25 cellular contexts compared by ENCODE assay signal in the genomic region with DNA sequence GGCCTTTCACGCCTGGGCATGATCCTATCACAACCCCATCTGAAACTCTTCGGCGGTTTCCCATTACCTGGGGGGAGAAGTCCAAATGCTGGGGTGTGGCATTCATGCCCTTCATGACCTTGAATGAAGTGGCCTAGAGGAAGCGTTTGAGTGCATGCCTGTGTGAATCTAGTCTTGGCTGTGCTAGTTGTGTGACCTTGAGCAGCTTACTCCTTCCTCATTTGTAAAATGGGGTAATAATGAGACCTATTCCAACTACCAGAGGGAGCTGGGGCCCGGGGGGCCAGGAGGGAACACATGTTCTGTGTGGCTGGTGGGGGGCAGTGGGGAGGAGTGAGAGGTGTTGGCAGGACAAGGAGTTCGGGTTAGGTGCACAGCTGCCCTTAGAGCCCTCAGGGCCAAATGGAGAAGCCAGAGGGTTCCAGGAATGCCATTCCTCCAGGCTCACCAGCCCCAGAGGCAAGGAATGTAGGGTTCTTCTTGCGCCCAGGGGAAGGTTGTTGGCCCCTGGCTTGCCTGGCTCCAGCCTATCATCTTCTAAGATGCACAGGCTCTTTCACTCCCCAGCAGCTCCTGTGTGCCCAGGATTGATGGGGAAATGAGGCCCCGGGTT. TPM values are rescaled to one million over a fixed set of nuclear protein-coding genes. Genes with fewer than 3 reads are reported as not detected.
"Had no signal": no experiment of that assay in that cellular context is flagged by ENCODE, and none has a peak within 500 bp of the region (broad histone marks: within the 10 kb centered on the region; RNA-seq: fewer than 3 reads in every experiment).

No MANE protein-coding gene starts in this region.

- DNase-seq: activated B cell treated with CpG ODN at 0.5 μM for 24 hours; activated CD4-positive, alpha-beta memory T cell treated with anti-CD3 and anti-CD28 coated beads, Interleukin-2, amount 10 ng/mL, durations not matched to agents 7 days and 5 days; activated CD4-positive, alpha-beta T cell treated with anti-CD3 and anti-CD28 coated beads for 48 hours; activated gamma-delta T cell; aorta; effector CD4-positive, alpha-beta T cell; heart left ventricle; left ventricle myocardium superior; nephron progenitor cell; right cardiac atrium; small intestine; stimulated activated CD4-positive, alpha-beta T cell treated with anti-CD3 and anti-CD28 coated beads, Interleukin-2, amount 100 ng/mL, for 48 hours; stimulated activated CD8-positive, alpha-beta memory T cell treated with anti-CD3 and anti-CD28 coated beads, Interleukin-4, amount 100 ng/mL, for 48 hours; stimulated activated naive CD4-positive, alpha-beta T cell treated with Interleukin-2 at 50 U/mL for 16 hours; T-helper 17 cell; upper lobe of left lung had no signal

- H3K27me3 ChIP-seq: heart left ventricle, pancreas, upper lobe of left lung had no signal

- H3K27ac Mint-ChIP-seq: activated B cell treated with CpG ODN at 0.5 μM for 24 hours; activated CD4-positive, alpha-beta memory T cell treated with anti-CD3 and anti-CD28 coated beads, Interleukin-2, amount 10 ng/mL, durations not matched to agents 7 days and 5 days; activated T-helper 1 cell treated with anti-CD3 and anti-CD28 coated beads, Interleukin-12 subunit alpha, Interleukin-12 subunit beta, Interleukin-2, Interleukin-4 antibody, amounts not matched to agents 30 ng/mL and 10 ng/mL and 1 ng/mL, durations not matched to agents 14 hours and 24 hours and 36 hours; dendritic cell treated with granulocyte-macrophage colony-stimulating factor and Interleukin-4, amounts not matched to agents 40 ng/mL and 50 ng/mL, for 4 days; nephron progenitor cell had no signal

- H3K36me3 ChIP-seq: heart left ventricle, pancreas, thoracic aorta, upper lobe of left lung had no signal

- H3K4me3 Mint-ChIP-seq: activated B cell treated with CpG ODN at 0.5 μM for 24 hours; activated CD4-positive, alpha-beta memory T cell treated with anti-CD3 and anti-CD28 coated beads, Interleukin-2, amount 10 ng/mL, durations not matched to agents 7 days and 5 days; activated T-helper 1 cell treated with anti-CD3 and anti-CD28 coated beads, Interleukin-12 subunit alpha, Interleukin-12 subunit beta, Interleukin-2, Interleukin-4 antibody, amounts not matched to agents 30 ng/mL and 10 ng/mL and 1 ng/mL, durations not matched to agents 14 hours and 24 hours and 36 hours; brain; dendritic cell treated with granulocyte-macrophage colony-stimulating factor and Interleukin-4, amounts not matched to agents 40 ng/mL and 50 ng/mL, for 4 days; nephron progenitor cell; T-helper 17 cell had no signal

- H3K36me3 Mint-ChIP-seq: activated naive CD4-positive, alpha-beta T cell treated with anti-CD3 and anti-CD28 coated beads, Interleukin-2, amount 50 U/mL, for 72 hours; brain had no signal

- ATAC-seq: activated naive CD4-positive, alpha-beta T cell treated with anti-CD3 and anti-CD28 coated beads, Interleukin-2, amount 50 U/mL, for 72 hours; heart left ventricle; left ventricle myocardium superior; pancreas; right cardiac atrium; T-helper 17 cell had no signal

- H3K9me3 ChIP-seq: heart left ventricle, pancreas, thoracic aorta, upper lobe of left lung had no signal

- H3K9me3 Mint-ChIP-seq: activated B cell treated with CpG ODN at 0.5 μM for 24 hours; activated CD4-positive, alpha-beta memory T cell treated with anti-CD3 and anti-CD28 coated beads, Interleukin-2, amount 10 ng/mL, durations not matched to agents 7 days and 5 days; activated naive CD4-positive, alpha-beta T cell treated with anti-CD3 and anti-CD28 coated beads, Interleukin-2, amount 50 U/mL, for 72 hours; activated T-helper 1 cell treated with anti-CD3 and anti-CD28 coated beads, Interleukin-12 subunit alpha, Interleukin-12 subunit beta, Interleukin-2, Interleukin-4 antibody, amounts not matched to agents 30 ng/mL and 10 ng/mL and 1 ng/mL, durations not matched to agents 14 hours and 24 hours and 36 hours; dendritic cell treated with granulocyte-macrophage colony-stimulating factor and Interleukin-4, amounts not matched to agents 40 ng/mL and 50 ng/mL, for 4 days; nephron progenitor cell had no signal

- H3K4me1 ChIP-seq: pancreas, upper lobe of left lung had no signal

- H3K27ac ChIP-seq: heart left ventricle, pancreas, thoracic aorta, upper lobe of left lung had no signal

- H3K27me3 Mint-ChIP-seq: activated B cell treated with CpG ODN at 0.5 μM for 24 hours; dendritic cell treated with granulocyte-macrophage colony-stimulating factor and Interleukin-4, amounts not matched to agents 40 ng/mL and 50 ng/mL, for 4 days; T-helper 17 cell had no signal

- H3K4me3 ChIP-seq: heart left ventricle, pancreas, thoracic aorta, upper lobe of left lung had no signal

RNA-seq across cellular contexts. Expression of a gene that starts 24.8 kb away (rescaled TPM):
- total RNA-seq: activated B cell treated with CpG ODN at 0.5 μM for 24 hours; activated CD4-positive, alpha-beta memory T cell treated with anti-CD3 and anti-CD28 coated beads, Interleukin-2, amount 10 ng/mL, durations not matched to agents 7 days and 5 days; activated T-helper 1 cell treated with anti-CD3 and anti-CD28 coated beads, Interleukin-12 subunit alpha, Interleukin-12 subunit beta, Interleukin-2, Interleukin-4 antibody, amounts not matched to agents 30 ng/mL and 10 ng/mL and 1 ng/mL, durations not matched to agents 14 hours and 24 hours and 36 hours; epithelial cell of proximal tubule; fibroblast of villous mesenchyme; pulmonary artery endothelial cell had no signal
